Comparison of ENCODE assay signal across 28 cellular contexts in genomic region chr10:71090801-71091200, GRCh38.
DNase-seq lines count a peak whose midpoint lies in the region; ATAC-seq and TF ChIP-seq lines count a peak whose summit lies in the region.
"Had no signal": no experiment of that assay in that cellular context is flagged by ENCODE, and none has a peak within 500 bp of the region (broad histone marks: within the 10 kb centered on the region; RNA-seq: fewer than 3 reads in every experiment).

No MANE protein-coding gene starts in this region.

- no peaks in the 10 kb centered on the region for H3K36me3 ChIP-seq in left ventricle myocardium inferior
- H3K36me3 ChIP-seq: ascending aorta, gastrocnemius medialis had no signal

- H3K4me3 ChIP-seq in left ventricle myocardium inferior, result no peak overlapping the region
- H3K4me3 ChIP-seq: ascending aorta, gastrocnemius medialis, hepatocyte, skin epidermis had no signal

- TF ChIP-seq CTCF in left ventricle myocardium inferior (IDR thresholded peaks at IDR 0.05; ENCODE audit: borderline replicate concordance), result no peak
- no peak for TF ChIP-seq CTCF in type B pancreatic cell (conservative IDR thresholded peaks at IDR 0.05)

- peaks cover 7% of the 10 kb centered on the region for H3K4me1 Mint-ChIP-seq in activated CD8-positive, alpha-beta memory T cell treated with anti-CD3 and anti-CD28 coated beads, Interleukin-2, amount 10 ng/mL, durations not matched to agents 7 days and 5 days
- H3K4me1 Mint-ChIP-seq in type B pancreatic cell (ENCODE audit: unreplicated experiment), result peaks cover 13% of the 10 kb centered on the region
- H3K4me1 Mint-ChIP-seq: activated naive CD4-positive, alpha-beta T cell treated with anti-CD3 and anti-CD28 coated beads, Interleukin-2, amount 50 U/mL, for 24 hours; naive B cell; T-cell had no signal

- DNase-seq in cardiac septum (ENCODE audit: low spot score) (peak; percentile 60), left ventricle myocardium inferior (no peak), mesenteric fat pad (ENCODE audit: low spot score) (peak; percentile 82), type B pancreatic cell (ENCODE audit: extremely low spot score, unreplicated experiment) (peak; percentile 61), iPS-NIHi11 (ENCODE audit: low spot score) (no peak), foreskin melanocyte (no peak), OCI-M1 (lab: John Stamatoyannopoulos, UW) (no peak)
- DNase-seq in activated CD8-positive, alpha-beta memory T cell treated with anti-CD3 and anti-CD28 coated beads, Interleukin-2, amount 10 ng/mL, durations not matched to agents 7 days and 5 days, result peak; percentile 33
- DNase-seq: ACHN; activated CD4-positive, CD25-positive, alpha-beta regulatory T cell; caudate nucleus; dermis blood vessel endothelial cell; DMS53; gastrocnemius medialis; H9; KBM-7; left colon; naive B cell; NCI-H2029 treated with DMSO at 0.1 percent for 48 hours; NCI-H2227 treated with DMSO at 0.1 percent for 48 hours; occipital lobe; stimulated activated CD8-positive, alpha-beta memory T cell treated with anti-CD3 and anti-CD28 coated beads, Interleukin-4, amount 100 ng/mL, for 48 hours; trophoblast cell had no signal

- intact Hi-C loops in cardiac septum (cut with DNase I) (no loop called here), left ventricle myocardium inferior (cut with micrococcal nuclease) (no loop called here)

- no peak for ATAC-seq in activated CD8-positive, alpha-beta memory T cell treated with anti-CD3 and anti-CD28 coated beads, Interleukin-2, amount 10 ng/mL, durations not matched to agents 7 days and 5 days
- ATAC-seq: gastrocnemius medialis, left colon, T-cell had no signal

- peaks cover 1% of the 10 kb centered on the region for H3K27me3 ChIP-seq in left ventricle myocardium inferior (ENCODE audit: low read depth)
- H3K27me3 ChIP-seq: ascending aorta, gastrocnemius medialis, hepatocyte had no signal

- no peak overlapping the region for H3K27ac ChIP-seq in left ventricle myocardium inferior (replicated peaks)
- H3K27ac ChIP-seq: ascending aorta, gastrocnemius medialis, hepatocyte, skin epidermis had no signal

- no peaks in the 10 kb centered on the region for H3K36me3 Mint-ChIP-seq in activated CD8-positive, alpha-beta memory T cell treated with anti-CD3 and anti-CD28 coated beads, Interleukin-2, amount 10 ng/mL, durations not matched to agents 7 days and 5 days
- no peaks in the 10 kb centered on the region for H3K36me3 Mint-ChIP-seq in type B pancreatic cell
- H3K36me3 Mint-ChIP-seq: activated naive CD4-positive, alpha-beta T cell treated with anti-CD3 and anti-CD28 coated beads, Interleukin-2, amount 50 U/mL, for 24 hours; naive B cell; T-cell had no signal

- peaks cover 9% of the 10 kb centered on the region for H3K27me3 Mint-ChIP-seq in activated CD8-positive, alpha-beta memory T cell treated with anti-CD3 and anti-CD28 coated beads, Interleukin-2, amount 10 ng/mL, durations not matched to agents 7 days and 5 days
- H3K27me3 Mint-ChIP-seq in type B pancreatic cell, result peaks cover 34% of the 10 kb centered on the region

- H3K9me3 ChIP-seq in left ventricle myocardium inferior (replicated peaks), result no peaks in the 10 kb centered on the region
- H3K9me3 ChIP-seq: ascending aorta, gastrocnemius medialis had no signal

- no peaks in the 10 kb centered on the region for H3K9me3 Mint-ChIP-seq in activated CD8-positive, alpha-beta memory T cell treated with anti-CD3 and anti-CD28 coated beads, Interleukin-2, amount 10 ng/mL, durations not matched to agents 7 days and 5 days (ENCODE audit: low read depth)
- peaks cover 8% of the 10 kb centered on the region for H3K9me3 Mint-ChIP-seq in type B pancreatic cell
- H3K9me3 Mint-ChIP-seq: activated naive CD4-positive, alpha-beta T cell treated with anti-CD3 and anti-CD28 coated beads, Interleukin-2, amount 50 U/mL, for 24 hours; H9 had no signal

- no peak overlapping the region for H3K27ac Mint-ChIP-seq in activated CD8-positive, alpha-beta memory T cell treated with anti-CD3 and anti-CD28 coated beads, Interleukin-2, amount 10 ng/mL, durations not matched to agents 7 days and 5 days
- no peak overlapping the region for H3K27ac Mint-ChIP-seq in type B pancreatic cell
- H3K27ac Mint-ChIP-seq: activated naive CD4-positive, alpha-beta T cell treated with anti-CD3 and anti-CD28 coated beads, Interleukin-2, amount 50 U/mL, for 24 hours; H9; T-cell had no signal

- CTCF ChIA-PET in activated CD8-positive, alpha-beta memory T cell treated with anti-CD3 and anti-CD28 coated beads, Interleukin-2, amount 10 ng/mL, durations not matched to agents 7 days and 5 days (lab: Charles Lee), result no interaction called here

- H3K4me3 Mint-ChIP-seq in activated CD8-positive, alpha-beta memory T cell treated with anti-CD3 and anti-CD28 coated beads, Interleukin-2, amount 10 ng/mL, durations not matched to agents 7 days and 5 days, result no peak overlapping the region
- H3K4me3 Mint-ChIP-seq in type B pancreatic cell, result no peak overlapping the region
- H3K4me3 Mint-ChIP-seq: activated naive CD4-positive, alpha-beta T cell treated with anti-CD3 and anti-CD28 coated beads, Interleukin-2, amount 50 U/mL, for 24 hours; H9; T-cell had no signal

- peaks cover 11% of the 10 kb centered on the region for H3K4me1 ChIP-seq in left ventricle myocardium inferior

Comparison
In these comparisons a context has a peak if more than half of its experiments do, and no peak if none do; other contexts are left out.
1. DNase-seq: peak in cardiac septum (single experiment), activated CD8-positive, alpha-beta memory T cell treated with anti-CD3 and anti-CD28 coated beads, Interleukin-2, amount 10 ng/mL, durations not matched to agents 7 days and 5 days (single experiment), mesenteric fat pad (single experiment) and type B pancreatic cell (single experiment); none in left ventricle myocardium inferior (single experiment), iPS-NIHi11 (single experiment), foreskin melanocyte (single experiment) and OCI-M1 (single experiment).